ENCODE assay signal across 9 cellular contexts in the genomic region with DNA sequence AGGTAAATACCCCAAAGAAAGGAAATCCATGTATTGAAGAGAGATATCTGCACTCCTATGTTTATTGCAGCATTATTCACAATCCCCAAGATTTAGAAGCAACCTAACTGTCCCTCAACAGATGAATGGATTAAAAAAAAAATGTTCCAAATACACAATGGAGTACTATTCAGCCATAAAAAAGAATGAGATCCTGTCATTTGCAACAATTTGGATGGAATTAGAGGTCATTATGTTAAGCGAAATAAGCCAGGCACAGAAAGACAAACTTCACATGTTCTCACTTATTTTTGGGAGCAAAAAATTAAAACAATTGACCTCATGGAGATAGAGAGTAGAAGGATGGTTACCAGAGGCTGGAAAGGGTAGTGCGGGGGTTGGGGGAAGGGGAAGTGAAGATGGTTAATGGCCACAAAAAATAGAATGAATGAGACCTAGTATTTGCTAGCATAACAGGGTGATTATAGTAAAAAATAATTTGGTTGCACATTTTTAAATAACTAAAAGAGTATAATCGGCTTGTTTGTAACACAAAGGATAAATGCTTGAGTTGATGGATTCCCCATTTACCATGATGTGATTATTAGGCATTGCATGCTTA. TPM values are rescaled to one million over a fixed set of nuclear protein-coding genes. Genes with fewer than 3 reads are reported as not detected.
A peak's percentile ranks its signal among the peaks of the same experiment; 100 is the strongest.
DNase-seq lines count a peak whose midpoint lies in the region; ATAC-seq and TF ChIP-seq lines count a peak whose summit lies in the region.
"Had no signal": no experiment of that assay in that cellular context is flagged by ENCODE, and none has a peak within 500 bp of the region (broad histone marks: within the 10 kb centered on the region; RNA-seq: fewer than 3 reads in every experiment).

No MANE protein-coding gene starts in this region.

- TF ChIP-seq EP300 in SK-N-SH (IDR thresholded peaks at IDR 0.05; ENCODE audit: borderline replicate concordance in 1 of 2, low read depth in 1 of 2, low read length in 1 of 2) = no peak

- TF ChIP-seq CTCF in SK-N-SH (IDR thresholded peaks at IDR 0.05) (no peak), esophagus squamous epithelium (IDR thresholded peaks at IDR 0.05) (no peak), GM13976 (IDR thresholded peaks at IDR 0.05; ENCODE audit: borderline replicate concordance, control extremely low read depth, extremely low read depth, insufficient read depth, missing control alignments) (no peak)

- H3K27me3 Mint-ChIP-seq in T-helper 17 cell = no peaks in the 10 kb centered on the region

- no peaks in the 10 kb centered on the region for H3K36me3 Mint-ChIP-seq in T-helper 17 cell (ENCODE audit: low read depth)

- in situ Hi-C loops in GM13976 (cut with MboI; ENCODE audit: low sequenced_read_pairs, unreplicated experiment) = no loop called here

- no peak for TF ChIP-seq RAD21 in SK-N-SH (IDR thresholded peaks at IDR 0.05; ENCODE audit: low read length)

- ATAC-seq in SK-N-SH treated with all-trans-retinoic acid at 6 μM for 48 hours (no peak), T-helper 17 cell (no peak), HG02610 (IDR thresholded peaks at IDR 0.05; ENCODE audit: unreplicated experiment) (no peak)

- H3K4me2 ChIP-seq in SK-N-SH = peak overlapping the region; percentile 82; the same call in 1 of the 2 replicates

- TF ChIP-seq POLR2A in esophagus squamous epithelium (IDR thresholded peaks at IDR 0.05) = no peak

- H3K27me3 ChIP-seq in SK-N-SH (ENCODE audit: insufficient read depth) = no peaks in the 10 kb centered on the region
- no peaks in the 10 kb centered on the region for H3K27me3 ChIP-seq in esophagus squamous epithelium
- H3K27me3 ChIP-seq in skeletal muscle tissue (ENCODE audit: control insufficient read depth in 3 of 3, insufficient read depth in 3 of 3, low read length in 3 of 3) = no peaks in the 10 kb centered on the region

- no peaks in the 10 kb centered on the region for H3K79me2 ChIP-seq in SK-N-SH (ENCODE audit: insufficient read depth)

- H3K4me1 ChIP-seq in SK-N-SH (ENCODE audit: control insufficient read depth in 1 of 2, insufficient read depth in 2 of 2, low read depth in 1 of 2, low read length in 1 of 2) = peaks cover 0 to 3% of the 10 kb centered on the region in 2 experiments; a peak in 1 of 4 replicates
- H3K4me1 ChIP-seq in esophagus squamous epithelium = peaks cover 0 to 14% (median 3%) of the 10 kb centered on the region in 3 donors
- H3K4me1 ChIP-seq in skeletal muscle tissue (ENCODE audit: control insufficient read depth in 3 of 3, insufficient read depth in 3 of 3, low read length in 3 of 3) = peaks cover 5 to 12% (median 9%) of the 10 kb centered on the region in 3 donors
- H3K4me1 ChIP-seq: A549 had no signal

- no peak overlapping the region for H3K9ac ChIP-seq in SK-N-SH
- H3K9ac ChIP-seq in skeletal muscle tissue (ENCODE audit: low read depth in 1 of 3, low read length in 3 of 3) = peak overlapping the region in 1 of 3 donors; percentile 82

- peak overlapping the region; percentile 55 to 69; a peak in 3 of 4 replicates for H3K4me3 ChIP-seq in SK-N-SH (ENCODE audit: low read depth in 2 of 2, low read length in 1 of 2)
- H3K4me3 ChIP-seq in esophagus squamous epithelium = no peak overlapping the region
- peak overlapping the region in 1 of 3 donors; percentile 81 for H3K4me3 ChIP-seq in skeletal muscle tissue (ENCODE audit: low read length in 3 of 3)

- no peak overlapping the region for H2AFZ ChIP-seq in SK-N-SH (ENCODE audit: low read depth)

- peak overlapping the region; percentile 25 for H3K4me3 Mint-ChIP-seq in T-helper 17 cell

- H3K9me3 ChIP-seq in SK-N-SH (no peaks in the 10 kb centered on the region), T-helper 17 cell (ENCODE audit: control insufficient read depth, low read length, poor library complexity, severe bottlenecking) (no peaks in the 10 kb centered on the region), esophagus squamous epithelium (no peaks in the 10 kb centered on the region), skeletal muscle tissue (ENCODE audit: control insufficient read depth in 3 of 3, low read length in 3 of 3) (no peaks in the 10 kb centered on the region)

- 85% methylated on average over 3 of the region's 3 CpGs for WGBS in SK-N-SH (ENCODE audit: low lambda C conversion rate)
- WGBS in esophagus squamous epithelium, 2 donors = 91 to 92% methylated on average over 3 of the region's 3 CpGs

- H3K27ac ChIP-seq in SK-N-SH (ENCODE audit: low read depth in 2 of 2, low read length in 1 of 2) (peak overlapping the region in 1 of 2 experiments; percentile 72; a peak in 3 of 4 replicates), esophagus squamous epithelium (peak overlapping the region in 3 of 4 donors; percentile 72 to 95 (median 94)), skeletal muscle tissue (ENCODE audit: low read depth, low read length) (peak overlapping the region; percentile 83)
- H3K27ac ChIP-seq: A549 had no signal

- H3K9me2 ChIP-seq in SK-N-SH = no peaks in the 10 kb centered on the region

- H3K27ac Mint-ChIP-seq in T-helper 17 cell = no peak overlapping the region

- peaks cover 4% of the 10 kb centered on the region for H3K4me1 Mint-ChIP-seq in T-helper 17 cell

- DNase-seq in SK-N-SH (no peak), T-helper 17 cell (no peak), esophagus squamous epithelium (lab: John Stamatoyannopoulos, UW) (no peak), GM13976 (ENCODE audit: low spot score) (no peak), NCI-H2227 (lab: John Stamatoyannopoulos, UW; ENCODE audit: unreplicated experiment) (no peak)

- H3F3A ChIP-seq in SK-N-SH (replicated peaks; ENCODE audit: insufficient read depth) = peaks cover 13% of the 10 kb centered on the region

- POLR2A ChIA-PET in SK-N-SH (lab: Yijun Ruan, JAX) = interaction anchor here (1.2 to 1.5 kb wide), 3 partner anchors 10 to 571 kb away, joined by 4 to 16 read pairs (median 7); a partner anchor contains a TSS

- H4K20me1 ChIP-seq in SK-N-SH (ENCODE audit: insufficient read depth) = no peaks in the 10 kb centered on the region

- no peaks in the 10 kb centered on the region for H3K36me3 ChIP-seq in SK-N-SH (replicated peaks in 1 of 2; ENCODE audit: control insufficient read depth in 1 of 2, insufficient read depth in 2 of 2, low read length in 1 of 2)
- H3K36me3 ChIP-seq in esophagus squamous epithelium = no peaks in the 10 kb centered on the region
- no peaks in the 10 kb centered on the region for H3K36me3 ChIP-seq in skeletal muscle tissue (ENCODE audit: control insufficient read depth in 3 of 3, insufficient read depth in 3 of 3, low read length in 3 of 3)

- CTCF ChIA-PET in SK-N-SH (lab: Yijun Ruan, JAX) = interaction anchor here (0.6 to 2.1 kb wide), 8 partner anchors 10 to 570 kb away, joined by 3 to 10 read pairs (median 4); a partner anchor contains a TSS

- intact Hi-C loops in esophagus squamous epithelium (cut with DNase I) = no loop called here

TF ChIP-seq in SK-N-SH, 30 proteins besides CTCF, POLR2A, EP300 and RAD21 (continues in another document):
- no peak for TF ChIP-seq YY1 (IDR thresholded peaks at IDR 0.05; ENCODE audit: low read depth)
- TF ChIP-seq TAF1 (IDR thresholded peaks at IDR 0.05; ENCODE audit: borderline replicate concordance, low read depth, low read length) = no peak
- TF ChIP-seq MEF2A (IDR thresholded peaks at IDR 0.05; ENCODE audit: borderline replicate concordance, low read depth) = no peak
- no peak for TF ChIP-seq GATA2 (CRISPR knock-in tag; IDR thresholded peaks at IDR 0.05)
- no peak for TF ChIP-seq EZH2phosphoT487 (IDR thresholded peaks at IDR 0.05; ENCODE audit: borderline replicate concordance, low read depth)
- TF ChIP-seq, protein P1, sequence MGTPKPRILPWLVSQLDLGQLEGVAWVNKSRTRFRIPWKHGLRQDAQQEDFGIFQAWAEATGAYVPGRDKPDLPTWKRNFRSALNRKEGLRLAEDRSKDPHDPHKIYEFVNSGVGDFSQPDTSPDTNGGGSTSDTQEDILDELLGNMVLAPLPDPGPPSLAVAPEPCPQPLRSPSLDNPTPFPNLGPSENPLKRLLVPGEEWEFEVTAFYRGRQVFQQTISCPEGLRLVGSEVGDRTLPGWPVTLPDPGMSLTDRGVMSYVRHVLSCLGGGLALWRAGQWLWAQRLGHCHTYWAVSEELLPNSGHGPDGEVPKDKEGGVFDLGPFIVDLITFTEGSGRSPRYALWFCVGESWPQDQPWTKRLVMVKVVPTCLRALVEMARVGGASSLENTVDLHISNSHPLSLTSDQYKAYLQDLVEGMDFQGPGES (IDR thresholded peaks at IDR 0.05; ENCODE audit: low read depth, low read length) = no peak

TF ChIP-seq in SK-N-SH treated with all-trans-retinoic acid at 6 μM for 48 hours, 23 proteins besides CTCF, POLR2A, EP300 and RAD21 (continues in another document):
- TF ChIP-seq ZNF565 (CRISPR knock-in tag; conservative IDR thresholded peaks at IDR 0.05; ENCODE audit: low read depth) (no peak), SNAI2 (CRISPR knock-in tag; IDR thresholded peaks at IDR 0.05) (no peak)
- TF ChIP-seq, protein P2, sequence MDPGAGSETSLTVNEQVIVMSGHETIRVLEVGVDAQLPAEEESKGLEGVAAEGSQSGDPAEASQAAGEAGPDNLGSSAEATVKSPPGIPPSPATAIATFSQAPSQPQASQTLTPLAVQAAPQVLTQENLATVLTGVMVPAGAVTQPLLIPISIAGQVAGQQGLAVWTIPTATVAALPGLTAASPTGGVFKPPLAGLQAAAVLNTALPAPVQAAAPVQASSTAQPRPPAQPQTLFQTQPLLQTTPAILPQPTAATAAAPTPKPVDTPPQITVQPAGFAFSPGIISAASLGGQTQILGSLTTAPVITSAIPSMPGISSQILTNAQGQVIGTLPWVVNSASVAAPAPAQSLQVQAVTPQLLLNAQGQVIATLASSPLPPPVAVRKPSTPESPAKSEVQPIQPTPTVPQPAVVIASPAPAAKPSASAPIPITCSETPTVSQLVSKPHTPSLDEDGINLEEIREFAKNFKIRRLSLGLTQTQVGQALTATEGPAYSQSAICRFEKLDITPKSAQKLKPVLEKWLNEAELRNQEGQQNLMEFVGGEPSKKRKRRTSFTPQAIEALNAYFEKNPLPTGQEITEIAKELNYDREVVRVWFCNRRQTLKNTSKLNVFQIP (CRISPR knock-in tag; IDR thresholded peaks at IDR 0.05; ENCODE audit: borderline replicate concordance, low read depth) = no peak

RNA-seq across cellular contexts. Expression of a gene that starts 9.7 kb away (rescaled TPM):
- polyA plus RNA-seq in SK-N-SH (2012; rRNA removed) = 0.64 and 0.99 TPM in 2 replicates
- polyA plus RNA-seq in SK-N-SH (2012; cell fraction: cytosol; rRNA removed) = 0.76 and 0.97 TPM in 2 replicates
- polyA plus RNA-seq in SK-N-SH (2012; cell fraction: nucleus; rRNA removed) = 1.3 and 2.1 TPM in 2 replicates
- total RNA-seq in T-helper 17 cell (1 to 10 TPM; 1.5 to 1.6 TPM), esophagus squamous epithelium (1 to 10 TPM in 2 of 4 donors, under 1 TPM in 2; 0.15 to 2.5 (median 1.6) TPM), skeletal muscle tissue (5.7 TPM)

RNA-seq across cellular contexts. Expression of a gene that starts 53.5 kb away (rescaled TPM):
- polyA plus RNA-seq in SK-N-SH (2012; rRNA removed) = 0.92 and 1.5 TPM in 2 replicates
- 1.4 and 1.5 TPM in 2 replicates for polyA plus RNA-seq in SK-N-SH (2012; cell fraction: cytosol; rRNA removed)
- 1.7 and 3.7 TPM in 2 replicates for polyA plus RNA-seq in SK-N-SH (2012; cell fraction: nucleus; rRNA removed)
- total RNA-seq in T-helper 17 cell (1 to 10 TPM; 2.3 to 2.6 TPM), esophagus squamous epithelium (1 to 10 TPM; 1.7 to 6.4 (median 3.7) TPM), skeletal muscle tissue (4.7 TPM)

RNA-seq across cellular contexts. Expression of a gene that starts 56.9 kb away (rescaled TPM):
- 1.3 TPM in 2 replicates for polyA plus RNA-seq in SK-N-SH (2012; rRNA removed)
- 1.7 and 2.0 TPM in 2 replicates for polyA plus RNA-seq in SK-N-SH (2012; cell fraction: cytosol; rRNA removed)
- polyA plus RNA-seq in SK-N-SH (2012; cell fraction: nucleus; rRNA removed) = 1.7 and 3.1 TPM in 2 replicates
- total RNA-seq in T-helper 17 cell = 10 to 100 TPM; 12.0 to 14.5 TPM
- total RNA-seq in esophagus squamous epithelium = 1 to 10 TPM; 1.6 to 9.3 (median 4.8) TPM
- 19.8 TPM for total RNA-seq in skeletal muscle tissue

Comparison
In these comparisons a context has a peak if more than half of its experiments do, and no peak if none do; other contexts are left out.
1. H3K4me3 ChIP-seq: peak in SK-N-SH (2 of 2); none in esophagus squamous epithelium (0 of 4).